34 cellular contexts compared by ENCODE assay signal in the genomic region with DNA sequence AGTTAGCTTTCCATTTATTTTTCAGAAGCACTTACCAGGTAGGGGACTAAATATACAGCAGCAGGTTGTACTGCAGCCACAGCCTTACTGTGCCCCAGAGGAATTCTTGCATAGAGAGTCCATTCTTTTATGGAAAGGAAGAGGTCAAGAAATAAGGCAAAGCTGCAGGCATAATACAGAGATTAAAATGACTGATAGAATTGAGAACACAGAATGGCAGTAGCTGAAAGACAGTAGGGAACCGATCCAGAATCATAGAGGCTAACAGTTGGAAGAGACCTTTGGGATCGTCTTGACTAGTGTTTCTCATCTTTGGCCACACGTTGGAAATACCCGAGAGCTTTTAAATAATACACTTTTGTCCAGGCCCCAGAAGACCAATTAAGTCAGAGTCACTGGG.
"Had no signal": no experiment of that assay in that cellular context is flagged by ENCODE, and none has a peak within 500 bp of the region (broad histone marks: within the 10 kb centered on the region; RNA-seq: fewer than 3 reads in every experiment).

No MANE protein-coding gene starts in this region.

- H3K27ac Mint-ChIP-seq: activated B cell treated with CpG ODN at 0.5 μM for 24 hours; activated CD4-positive, alpha-beta memory T cell treated with anti-CD3 and anti-CD28 coated beads for 36 hours; activated CD8-positive, alpha-beta memory T cell treated with anti-CD3 and anti-CD28 coated beads, Interleukin-2, amount 10 ng/mL, durations not matched to agents 7 days and 5 days; activated naive CD8-positive, alpha-beta T cell treated with anti-CD3 and anti-CD28 coated beads for 36 hours; activated T-cell treated with anti-CD3 and anti-CD28 coated beads, Interleukin-2, amount 50 U/mL, for 72 hours had no signal

- H3K4me3 ChIP-seq: Peyer's patch had no signal

- H3K4me2 ChIP-seq: KMS-11 had no signal

- H3K27ac ChIP-seq: brain microvascular endothelial cell, KMS-11, Peyer's patch, VCaP had no signal

- H3K9me3 ChIP-seq: Peyer's patch had no signal

- H3K4me3 Mint-ChIP-seq: activated CD4-positive, alpha-beta memory T cell treated with anti-CD3 and anti-CD28 coated beads for 36 hours; activated CD8-positive, alpha-beta memory T cell treated with anti-CD3 and anti-CD28 coated beads, Interleukin-2, amount 10 ng/mL, durations not matched to agents 7 days and 5 days; activated naive CD8-positive, alpha-beta T cell treated with anti-CD3 and anti-CD28 coated beads for 36 hours; activated T-cell treated with anti-CD3 and anti-CD28 coated beads, Interleukin-2, amount 50 U/mL, for 72 hours; activated T-helper 17 cell treated with anti-CD3 and anti-CD28 coated beads, Interleukin-2, amount 50 U/mL, for 72 hours had no signal

- H3K4me1 ChIP-seq: Peyer's patch had no signal

- H3K9ac ChIP-seq: KMS-11 had no signal

- DNase-seq: activated B cell treated with CpG ODN at 0.5 μM for 24 hours; activated CD4-positive, alpha-beta memory T cell treated with anti-CD3 and anti-CD28 coated beads for 36 hours; activated CD4-positive, alpha-beta T cell treated with anti-CD3 and anti-CD28 coated beads for 4 hours; activated CD4-positive, alpha-beta T cell treated with anti-CD3 and anti-CD28 coated beads, Interleukin-2, amount 50 U/mL, for 1 hour; activated CD4-positive, CD25-positive, alpha-beta regulatory T cell treated with anti-CD3 and anti-CD28 coated beads, Interleukin-2, amount 50 U/mL, for 72 hours; activated CD8-positive, alpha-beta memory T cell treated with anti-CD3 and anti-CD28 coated beads for 24 hours; activated CD8-positive, alpha-beta memory T cell treated with anti-CD3 and anti-CD28 coated beads, Interleukin-2, amount 10 ng/mL, durations not matched to agents 7 days and 5 days; activated CD8-positive, alpha-beta memory T cell treated with anti-CD3 and anti-CD28 coated beads, Interleukin-2, amount 50 U/mL, for 48 hours; activated effector memory CD4-positive, alpha-beta T cell treated with anti-CD3 and anti-CD28 coated beads, Interleukin-2, amount 50 U/mL, for 16 hours; activated naive CD4-positive, alpha-beta T cell; activated naive CD4-positive, alpha-beta T cell treated with anti-CD3 and anti-CD28 coated beads, Interleukin-2, amount 50 U/mL, for 16 hours; activated naive CD8-positive, alpha-beta T cell treated with anti-CD3 and anti-CD28 coated beads for 36 hours; activated T-cell treated with anti-CD3 and anti-CD28 coated beads, Interleukin-2, amount 50 U/mL, for 72 hours; amniotic stem cell; aorta; brain microvascular endothelial cell; central memory CD4-positive, alpha-beta T cell; MM.1S; MV-4-11; NCI-H1092; NCI-H1436 treated with DMSO at 0.1 percent for 48 hours; NCI-H1694 treated with DMSO at 0.1 percent for 48 hours; NCI-H2107; NCI-H2171; NCI-H446; Peyer's patch; RPMI8226; SW 1271; T-helper 1 cell; T-helper 2 cell; T-helper 9 cell had no signal

- H3K9me3 Mint-ChIP-seq: activated B cell treated with CpG ODN at 0.5 μM for 24 hours; activated CD4-positive, alpha-beta memory T cell treated with anti-CD3 and anti-CD28 coated beads for 36 hours; activated naive CD8-positive, alpha-beta T cell treated with anti-CD3 and anti-CD28 coated beads for 36 hours; activated T-cell treated with anti-CD3 and anti-CD28 coated beads, Interleukin-2, amount 50 U/mL, for 72 hours; activated T-helper 17 cell treated with anti-CD3 and anti-CD28 coated beads, Interleukin-2, amount 50 U/mL, for 72 hours had no signal

- H3K27me3 Mint-ChIP-seq: activated B cell treated with CpG ODN at 0.5 μM for 24 hours; activated CD4-positive, alpha-beta memory T cell treated with anti-CD3 and anti-CD28 coated beads for 36 hours; activated CD8-positive, alpha-beta memory T cell treated with anti-CD3 and anti-CD28 coated beads, Interleukin-2, amount 10 ng/mL, durations not matched to agents 7 days and 5 days; activated naive CD8-positive, alpha-beta T cell treated with anti-CD3 and anti-CD28 coated beads for 36 hours; activated T-helper 17 cell treated with anti-CD3 and anti-CD28 coated beads, Interleukin-2, amount 50 U/mL, for 72 hours had no signal

- ATAC-seq: activated CD8-positive, alpha-beta memory T cell treated with anti-CD3 and anti-CD28 coated beads, Interleukin-2, amount 10 ng/mL, durations not matched to agents 7 days and 5 days; activated T-cell treated with anti-CD3 and anti-CD28 coated beads, Interleukin-2, amount 50 U/mL, for 72 hours; activated T-helper 17 cell treated with anti-CD3 and anti-CD28 coated beads, Interleukin-2, amount 50 U/mL, for 72 hours had no signal

- H3K36me3 ChIP-seq: brain microvascular endothelial cell, Peyer's patch had no signal

- H3K27me3 ChIP-seq: brain microvascular endothelial cell, Peyer's patch had no signal
